ENCODE assay signal across 34 cellular contexts in the genomic region with DNA sequence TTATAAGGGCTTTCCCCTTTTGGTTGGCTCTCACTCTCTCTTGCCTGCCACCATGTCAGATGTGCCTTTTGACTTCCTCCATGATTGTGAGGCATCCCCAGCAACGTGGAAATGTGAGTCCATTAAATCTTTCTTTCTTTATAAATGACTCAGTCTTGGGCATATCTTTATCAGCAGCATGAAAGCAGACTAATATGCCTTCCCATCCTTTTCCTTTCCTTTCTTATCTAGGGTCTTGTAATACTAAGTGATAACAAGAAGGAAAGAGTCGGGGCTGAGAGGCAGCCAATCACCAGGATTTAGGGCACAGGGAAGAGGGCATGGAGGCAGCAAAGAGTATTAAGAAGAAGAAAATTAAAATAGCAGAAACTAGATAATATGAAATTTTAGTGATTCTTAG.
"Had no signal": no experiment of that assay in that cellular context is flagged by ENCODE, and none has a peak within 500 bp of the region (broad histone marks: within the 10 kb centered on the region; RNA-seq: fewer than 3 reads in every experiment).

No MANE protein-coding gene starts in this region.

- DNase-seq: activated CD4-positive, alpha-beta memory T cell treated with anti-CD3 and anti-CD28 coated beads for 36 hours; activated CD4-positive, alpha-beta T cell treated with anti-CD3 and anti-CD28 coated beads for 1 hour; activated CD4-positive, alpha-beta T cell treated with anti-CD3 and anti-CD28 coated beads for 36 hours; activated CD4-positive, alpha-beta T cell treated with anti-CD3 and anti-CD28 coated beads, Interleukin-2, amount 10 ng/mL, durations not matched to agents 24 days and 14 days; activated CD4-positive, alpha-beta T cell treated with anti-CD3 and anti-CD28 coated beads, Interleukin-2, amount 50 U/mL, for 1 hour; activated CD4-positive, alpha-beta T cell treated with anti-CD3 and anti-CD28 coated beads, Interleukin-2, amount 50 U/mL, for 4 hours; activated CD4-positive, CD25-positive, alpha-beta regulatory T cell; activated CD8-positive, alpha-beta memory T cell treated with anti-CD3 and anti-CD28 coated beads, Interleukin-2, amount 50 U/mL, for 4 hours; activated CD8-positive, alpha-beta T cell treated with anti-CD3 and anti-CD28 coated beads for 36 hours; activated effector memory CD4-positive, alpha-beta T cell treated with anti-CD3 and anti-CD28 coated beads, Interleukin-2, amount 50 U/mL, for 16 hours; activated gamma-delta T cell treated with Interleukin-2 at 50 U/mL for 16 hours; activated naive CD4-positive, alpha-beta T cell; activated naive CD4-positive, alpha-beta T cell treated with anti-CD3 and anti-CD28 coated beads for 36 hours; activated naive CD4-positive, alpha-beta T cell treated with anti-CD3 and anti-CD28 coated beads, Interleukin-2, amount 50 U/mL, for 16 hours; activated naive CD8-positive, alpha-beta T cell treated with anti-CD3 and anti-CD28 coated beads for 36 hours; activated T-cell treated with anti-CD3 and anti-CD28 coated beads for 4 hours; activated T-cell treated with anti-CD3 and anti-CD28 coated beads, Interleukin-2, amount 50 U/mL, for 1 hour; activated T-cell treated with anti-CD3 and anti-CD28 coated beads, Interleukin-2, amount 50 U/mL, for 4 hours; activated T-cell treated with anti-CD3 and anti-CD28 coated beads, Interleukin-2, amount 50 U/mL, for 72 hours; adrenal gland; amygdala; anterior cingulate cortex; caudate nucleus; cerebellar nuclear complex; T-helper 1 cell; T-helper 2 cell; T-helper 9 cell; WERI-Rb-1 had no signal

- ATAC-seq: activated CD4-positive, alpha-beta T cell treated with anti-CD3 and anti-CD28 coated beads for 36 hours; activated CD4-positive, CD25-positive, alpha-beta regulatory T cell treated with anti-CD3 and anti-CD28 coated beads, Interleukin-2, amount 50 U/mL, for 24 hours; activated CD8-positive, alpha-beta T cell treated with anti-CD3 and anti-CD28 coated beads for 36 hours; activated naive CD4-positive, alpha-beta T cell treated with anti-CD3 and anti-CD28 coated beads, Interleukin-2, amount 50 U/mL, for 72 hours; activated T-cell treated with anti-CD3 and anti-CD28 coated beads, Interleukin-2, amount 50 U/mL, for 4 hours; activated T-cell treated with anti-CD3 and anti-CD28 coated beads, Interleukin-2, amount 50 U/mL, for 72 hours; activated T-helper 17 cell treated with anti-CD3 and anti-CD28 coated beads, Interleukin-2, amount 50 U/mL, for 72 hours; WTC11 had no signal

- H3K4me3 ChIP-seq: adrenal gland, ascending aorta, cardiac muscle cell had no signal
